1 cellular context compared by ENCODE assay signal in genomic region chr5:151770383-151771258, GRCh38.
TF ChIP-seq lines count a peak whose summit lies in the region.

No MANE protein-coding gene starts in this region.

TF ChIP-seq in K562, 482 proteins besides CTCF, POLR2A, EP300 and RAD21 (continued from another document and continues in another):
- TF ChIP-seq CEBPZ (IDR thresholded peaks at IDR 0.05; ENCODE audit: borderline replicate concordance, low read depth, low read length) = no peak
- TF ChIP-seq RHOXF2B (CRISPR knock-in tag; conservative IDR thresholded peaks at IDR 0.05) = no peak
- TF ChIP-seq ETV5 (CRISPR knock-in tag; IDR thresholded peaks at IDR 0.05; ENCODE audit: low read depth) = no peak
- TF ChIP-seq POLR2H (tag; IDR thresholded peaks at IDR 0.05; ENCODE audit: low read depth) = peak; percentile 3; the same call in 1 of the 2 replicates
- TF ChIP-seq ZBTB1 (CRISPR knock-in tag; IDR thresholded peaks at IDR 0.05; ENCODE audit: borderline replicate concordance, low read depth) = peak; percentile 79; the same call in 1 of the 2 replicates
- TF ChIP-seq MEF2D (tag; conservative IDR thresholded peaks at IDR 0.05; ENCODE audit: low read depth) = no peak
- 0 out of 2 replicates have a peak, but pooled peaks have one; percentile 55 for TF ChIP-seq ZNF644 (tag; IDR thresholded peaks at IDR 0.05; ENCODE audit: low read depth)
- TF ChIP-seq SIN3A (IDR thresholded peaks at IDR 0.05; ENCODE audit: borderline replicate concordance in 2 of 2, control insufficient read depth in 1 of 2, low read depth in 2 of 2, low read length in 2 of 2) = peak in 1 of 2 experiments; percentile 36; a peak in 1 of 4 replicates
- no peak for TF ChIP-seq GTF2B (IDR thresholded peaks at IDR 0.05; ENCODE audit: extremely low read depth, insufficient read length)
- TF ChIP-seq POU5F1 (IDR thresholded peaks at IDR 0.05; ENCODE audit: borderline replicate concordance, low read depth, low read length, partially characterized antibody) = no peak
- no peak for TF ChIP-seq NCOA1 (IDR thresholded peaks at IDR 0.05; ENCODE audit: low read depth)
- TF ChIP-seq HNRNPH1 (optimal IDR thresholded peaks at IDR 0.05; ENCODE audit: low read depth, low read length) = no peak
- TF ChIP-seq TOE1 (IDR thresholded peaks at IDR 0.05; ENCODE audit: borderline replicate concordance) = 0 out of 2 replicates have a peak, but pooled peaks have one; percentile 52
- 0 out of 2 replicates have a peak, but pooled peaks have one; percentile 43 for TF ChIP-seq TOE1 (CRISPR knock-in tag; IDR thresholded peaks at IDR 0.05; ENCODE audit: borderline replicate concordance, low read depth)
- TF ChIP-seq KHSRP (IDR thresholded peaks at IDR 0.05) = no peak
- TF ChIP-seq ZNF780A (CRISPR knock-in tag; IDR thresholded peaks at IDR 0.05) = no peak
- TF ChIP-seq FOXK2 (conservative IDR thresholded peaks at IDR 0.05 in 1 of 2, IDR thresholded peaks at IDR 0.05 in 1 of 2; ENCODE audit: low read depth in 2 of 2) = no peak
- peak; percentile 76; the same call in 1 of the 2 replicates for TF ChIP-seq CBX1 (IDR thresholded peaks at IDR 0.05; ENCODE audit: low read depth)
- no peak for TF ChIP-seq ZBTB34 (CRISPR knock-in tag; IDR thresholded peaks at IDR 0.05)
- TF ChIP-seq MXI1 (IDR thresholded peaks at IDR 0.05; ENCODE audit: low read depth, low read length) = no peak
- TF ChIP-seq GATAD2B (IDR thresholded peaks at IDR 0.05; ENCODE audit: borderline replicate concordance) = peak; percentile 67; the same call in 1 of the 2 replicates
- TF ChIP-seq HSF4 (CRISPR knock-in tag; IDR thresholded peaks at IDR 0.05; ENCODE audit: borderline replicate concordance) = no peak
- TF ChIP-seq ZBTB7A (IDR thresholded peaks at IDR 0.05; ENCODE audit: borderline replicate concordance, control insufficient read depth, low read depth, low read length) = peak; percentile 99
- TF ChIP-seq ZNF75A (CRISPR knock-in tag; IDR thresholded peaks at IDR 0.05) = no peak
- no peak for TF ChIP-seq ZNF282 (CRISPR knock-in tag; IDR thresholded peaks at IDR 0.05)
- no peak for TF ChIP-seq ZHX1 (conservative IDR thresholded peaks at IDR 0.05; ENCODE audit: low read length)
- TF ChIP-seq ZNF586 (CRISPR knock-in tag; conservative IDR thresholded peaks at IDR 0.05) = no peak
- peak; percentile 67; the same call in 1 of the 2 replicates for TF ChIP-seq ETV1 (tag; conservative IDR thresholded peaks at IDR 0.05; ENCODE audit: low read depth)
- no peak for TF ChIP-seq PTBP1 (IDR thresholded peaks at IDR 0.05; ENCODE audit: low read depth, low read length)
- no peak for TF ChIP-seq EGR1 (conservative IDR thresholded peaks at IDR 0.05)
- TF ChIP-seq HNRNPLL (IDR thresholded peaks at IDR 0.05; ENCODE audit: low read depth, low read length, poor library complexity, severe bottlenecking) = no peak
- no peak for TF ChIP-seq TCF7L2 (IDR thresholded peaks at IDR 0.05; ENCODE audit: low read depth, low read length)
- TF ChIP-seq ZNF707 (CRISPR knock-in tag; conservative IDR thresholded peaks at IDR 0.05) = 0 out of 2 replicates have a peak, but pooled peaks have one; percentile 34
- peak; percentile 76 for TF ChIP-seq RBBP5 (IDR thresholded peaks at IDR 0.05; ENCODE audit: borderline replicate concordance, insufficient read depth, low read length, poor library complexity, severe bottlenecking)
- TF ChIP-seq FOXJ2 (tag; IDR thresholded peaks at IDR 0.05) = no peak
- no peak for TF ChIP-seq ZBTB8A (IDR thresholded peaks at IDR 0.05; ENCODE audit: partially characterized antibody)
- no peak for TF ChIP-seq TCF15 (CRISPR knock-in tag; IDR thresholded peaks at IDR 0.05)
- no peak for TF ChIP-seq ZNF224 (CRISPR knock-in tag; IDR thresholded peaks at IDR 0.05)
- TF ChIP-seq MYNN (IDR thresholded peaks at IDR 0.05) = no peak
- TF ChIP-seq MYNN (CRISPR knock-in tag; IDR thresholded peaks at IDR 0.05) = no peak
- TF ChIP-seq HDGF (IDR thresholded peaks at IDR 0.05) = no peak
- TF ChIP-seq ATF7 (IDR thresholded peaks at IDR 0.05) = no peak
- no peak for TF ChIP-seq TEAD2 (tag; IDR thresholded peaks at IDR 0.05)
- no peak; the same call in 1 of the 2 replicates for TF ChIP-seq ZNF12 (CRISPR knock-in tag; IDR thresholded peaks at IDR 0.05)
- TF ChIP-seq ZNF76 (CRISPR knock-in tag; IDR thresholded peaks at IDR 0.05; ENCODE audit: borderline replicate concordance) = peak; percentile 71; the same call in 1 of the 2 replicates
- no peak for TF ChIP-seq STAT5B (CRISPR knock-in tag; IDR thresholded peaks at IDR 0.05)
- peak; percentile 92 to 93; a peak in 3 of 4 replicates for TF ChIP-seq UBTF (IDR thresholded peaks at IDR 0.05; ENCODE audit: borderline replicate concordance in 1 of 2, low read depth in 2 of 2, low read length in 2 of 2)
- TF ChIP-seq ZNF184 (CRISPR knock-in tag; IDR thresholded peaks at IDR 0.05) = no peak
- TF ChIP-seq NFE2 (IDR thresholded peaks at IDR 0.05; ENCODE audit: low read depth) = peak; percentile 77
- no peak for TF ChIP-seq SREBF2 (CRISPR knock-in tag; IDR thresholded peaks at IDR 0.05)
- peak; percentile 94 for TF ChIP-seq ZFP91 (CRISPR knock-in tag; IDR thresholded peaks at IDR 0.05)
- peak; percentile 95 for TF ChIP-seq RBFOX2 (IDR thresholded peaks at IDR 0.05; ENCODE audit: low read depth, low read length)
- no peak; the same call in 1 of the 2 replicates for TF ChIP-seq PML (IDR thresholded peaks at IDR 0.05; ENCODE audit: low read length)
- peak; percentile 7 for TF ChIP-seq CCNT2 (IDR thresholded peaks at IDR 0.05; ENCODE audit: borderline replicate concordance, extremely low read depth, insufficient read length, low read depth, low read length)
- TF ChIP-seq ARID3A (IDR thresholded peaks at IDR 0.05; ENCODE audit: borderline replicate concordance, low read depth, low read length) = no peak
- TF ChIP-seq ZNF134 (CRISPR knock-in tag; conservative IDR thresholded peaks at IDR 0.05) = no peak; the same call in 1 of the 2 replicates
- peak; percentile 78 for TF ChIP-seq TAF9B (IDR thresholded peaks at IDR 0.05; ENCODE audit: partially characterized antibody)
- TF ChIP-seq FOXK1 (CRISPR knock-in tag; IDR thresholded peaks at IDR 0.05; ENCODE audit: borderline replicate concordance) = peak; percentile 84; the same call in 1 of the 2 replicates
- TF ChIP-seq MECOM (CRISPR knock-in tag; IDR thresholded peaks at IDR 0.05) = no peak
- TF ChIP-seq MED1 (CRISPR knock-in tag; IDR thresholded peaks at IDR 0.05; ENCODE audit: borderline replicate concordance) = no peak
- TF ChIP-seq ZSCAN32 (CRISPR knock-in tag; IDR thresholded peaks at IDR 0.05) = no peak; the same call in 1 of the 2 replicates
- TF ChIP-seq ZNF766 (CRISPR knock-in tag; conservative IDR thresholded peaks at IDR 0.05) = no peak; the same call in 1 of the 2 replicates
- TF ChIP-seq HLTF (IDR thresholded peaks at IDR 0.05) = no peak
